In genomic region chr10:16816142-16816541, GRCh38 we compare ENCODE assay signal across 8 cellular contexts. TPM values are rescaled to one million over a fixed set of nuclear protein-coding genes. Genes with fewer than 3 reads are reported as not detected.
DNase-seq lines count a peak whose midpoint lies in the region; TF ChIP-seq lines count a peak whose summit lies in the region.

No MANE protein-coding gene starts in this region.

- 85 to 89% methylated on average over 2 to 3 of the region's 3 CpGs for WGBS in endodermal cell (ENCODE audit: insufficient coverage in 1 of 2, insufficient read length in 1 of 2), 2 experiments
- 73 to 80% methylated on average over 3 of the region's 3 CpGs for WGBS in testis, 2 donors

- H3K36me3 ChIP-seq in DOHH2 (ENCODE audit: control insufficient read depth, low read length) (no peaks in the 10 kb centered on the region), endodermal cell (ENCODE audit: control insufficient read depth, insufficient read depth, low read length) (peaks cover 8% of the 10 kb centered on the region), testis (ENCODE audit: low read depth, missing control alignments) (no peaks in the 10 kb centered on the region)

- intact Hi-C loops in testis (cut with DNase I; ENCODE audit: low total_unique reads), result no loop called here

- TF ChIP-seq POLR2A in testis (IDR thresholded peaks at IDR 0.05), result no peak

- peaks cover 47% of the 10 kb centered on the region for H3K79me2 ChIP-seq in DOHH2 (ENCODE audit: control insufficient read depth, low read length)

- H3K4me3 ChIP-seq in DOHH2 (ENCODE audit: low read length) (peak overlapping the region; percentile 94), endodermal cell (ENCODE audit: low read length) (peak overlapping the region; percentile 93), testis (no peak overlapping the region)

- peak; percentile 1 for DNase-seq in NCI-H510A treated with DMSO at 0.1 percent for 48 hours (lab: John Stamatoyannopoulos, UW)
- no peak for DNase-seq in endodermal cell
- peak; percentile 5 for DNase-seq in pons (ENCODE audit: low spot score)
- no peak for DNase-seq in NCI-H748 (lab: John Stamatoyannopoulos, UW; ENCODE audit: unreplicated experiment)
- DNase-seq in testis, result no peak
- no peak for DNase-seq in foreskin melanocyte
- DNase-seq in NCI-H526 (lab: John Stamatoyannopoulos, UW), result no peak

- no peaks in the 10 kb centered on the region for H4K20me1 ChIP-seq in DOHH2 (ENCODE audit: control insufficient read depth, insufficient read depth, low read depth, low read length)

- H3F3A ChIP-seq in DOHH2 (ENCODE audit: control insufficient read depth, insufficient read depth), result no peaks in the 10 kb centered on the region

- H3K27me3 Mint-ChIP-seq in endodermal cell (ENCODE audit: insufficient read depth), result peaks cover 5% of the 10 kb centered on the region

- peaks cover 14% of the 10 kb centered on the region for H3K4me1 Mint-ChIP-seq in endodermal cell

- H3K36me3 Mint-ChIP-seq in endodermal cell (ENCODE audit: low read depth), result peaks cover 4% of the 10 kb centered on the region

- no peaks in the 10 kb centered on the region for H3K9me2 ChIP-seq in DOHH2 (replicated peaks; ENCODE audit: control insufficient read depth, low read length)

- H3K4me2 ChIP-seq in DOHH2 (ENCODE audit: low read length), result peak overlapping the region; percentile 91

- H3K27ac ChIP-seq in DOHH2 (ENCODE audit: low read depth, low read length) (no peak overlapping the region), endodermal cell (ENCODE audit: low read depth, low read length) (no peak overlapping the region), testis (no peak overlapping the region)

- no peak overlapping the region for H3K9ac ChIP-seq in endodermal cell (ENCODE audit: extremely low read depth, low read length, poor library complexity, severe bottlenecking)

- H3K4me3 Mint-ChIP-seq in endodermal cell, result peak overlapping the region; percentile 88

- no peak overlapping the region for H3K27ac Mint-ChIP-seq in endodermal cell

- no peak for TF ChIP-seq CTCF in DOHH2 (IDR thresholded peaks at IDR 0.05; ENCODE audit: low read depth, low read length, poor library complexity, severe bottlenecking)
- TF ChIP-seq CTCF in endodermal cell (conservative IDR thresholded peaks at IDR 0.05), result no peak
- TF ChIP-seq CTCF in testis (IDR thresholded peaks at IDR 0.05), result no peak

- H3K27me3 ChIP-seq in DOHH2 (ENCODE audit: control insufficient read depth, low read length), result no peaks in the 10 kb centered on the region
- no peaks in the 10 kb centered on the region for H3K27me3 ChIP-seq in endodermal cell (ENCODE audit: control insufficient read depth, insufficient read depth, low read length, poor library complexity, severe bottlenecking)
- no peaks in the 10 kb centered on the region for H3K27me3 ChIP-seq in testis

- H3K9me3 ChIP-seq in DOHH2 (ENCODE audit: control insufficient read depth, insufficient read depth, low read length) (no peaks in the 10 kb centered on the region), endodermal cell (ENCODE audit: control insufficient read depth, low read length) (peaks cover 4% of the 10 kb centered on the region), testis (no peaks in the 10 kb centered on the region)

- H3K4me1 ChIP-seq in DOHH2 (ENCODE audit: control insufficient read depth, low read length) (peaks cover 17% of the 10 kb centered on the region), endodermal cell (ENCODE audit: control insufficient read depth, insufficient read depth, low read length) (peaks cover 6% of the 10 kb centered on the region), testis (peaks cover 15% of the 10 kb centered on the region)

- peaks cover 3% of the 10 kb centered on the region for H3K9me3 Mint-ChIP-seq in endodermal cell

RNA-seq across cellular contexts. Expression of gene RSU1, which starts 1.1 kb away (rescaled TPM):
- total RNA-seq in endodermal cell (10 to 100 TPM; 39.5 to 46.4 TPM), testis (10 to 100 TPM; 26.0 to 27.3 TPM)
- polyA plus RNA-seq in endodermal cell (2013, experiment 1 of 2), result 45.8 TPM
- 40.9 TPM for polyA plus RNA-seq in endodermal cell (2013, experiment 2 of 2)
- polyA plus RNA-seq in testis (ENCODE audit: insufficient read depth, low read depth, low replicate concordance), result 38.4 TPM

Comparison
In these comparisons a context has a peak if more than half of its experiments do, and no peak if none do; other contexts are left out.
1. H3K4me3 ChIP-seq: peak in DOHH2 (single experiment) and endodermal cell (single experiment); none in testis (0 of 2).
2. DNase-seq: peak in NCI-H510A treated with DMSO at 0.1 percent for 48 hours (single experiment) and pons (single experiment); none in endodermal cell (single experiment), NCI-H748 (single experiment), testis (single experiment), foreskin melanocyte (single experiment) and NCI-H526 (0 of 2).